16 cellular contexts compared by ENCODE assay signal in the genomic region with DNA sequence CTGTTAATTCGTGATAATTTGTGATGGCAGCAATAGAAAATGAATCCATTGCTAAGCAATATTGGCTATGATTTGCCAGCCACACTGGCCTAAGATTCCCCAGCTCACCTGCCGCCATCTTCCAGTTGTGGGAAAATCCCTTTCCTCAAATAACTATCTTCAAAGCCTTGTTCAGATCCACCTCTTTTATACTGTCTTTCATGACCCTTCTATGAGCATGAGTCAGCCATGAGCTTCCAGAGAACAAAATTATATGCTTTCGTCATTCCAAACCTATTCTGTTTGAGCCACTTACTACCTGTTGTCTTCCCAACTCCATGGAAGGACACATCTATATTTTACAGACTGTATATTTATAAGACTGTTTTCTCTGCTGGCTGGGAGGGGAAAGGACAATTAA. TPM values are rescaled to one million over a fixed set of nuclear protein-coding genes. Genes with fewer than 3 reads are reported as not detected.
DNase-seq lines count a peak whose midpoint lies in the region; TF ChIP-seq lines count a peak whose summit lies in the region.
"Had no signal": no experiment of that assay in that cellular context is flagged by ENCODE, and none has a peak within 500 bp of the region (broad histone marks: within the 10 kb centered on the region; RNA-seq: fewer than 3 reads in every experiment).

No MANE protein-coding gene starts in this region.

- H3K27me3 Mint-ChIP-seq in nephron (ENCODE audit: low read depth) (no peaks in the 10 kb centered on the region), progenitor cell of endocrine pancreas (peaks cover 3% of the 10 kb centered on the region)

- DNase-seq in M059J (ENCODE audit: low read depth) (peak; percentile 23), SW480 (ENCODE audit: low spot score) (peak; percentile 27), progenitor cell of endocrine pancreas (ENCODE audit: low spot score, unreplicated experiment) (no peak), HUDEP-2 (lab: John Stamatoyannopoulos, UW; ENCODE audit: unreplicated experiment in 76 of 76) (no peak), GM03348 (ENCODE audit: low spot score) (no peak)
- DNase-seq in stimulated activated CD8-positive, alpha-beta memory T cell treated with anti-CD3 and anti-CD28 coated beads, Interleukin-4, amount 100 ng/mL, for 48 hours: no peak
- DNase-seq: ACHN; C1 segment of cervical spinal cord; Calu3; CD4-positive, alpha-beta T cell; DMS 273 treated with DMSO at 0.1 percent for 48 hours; H7 had no signal

- no peak overlapping the region for H3K4me3 Mint-ChIP-seq in nephron
- no peak overlapping the region for H3K4me3 Mint-ChIP-seq in progenitor cell of endocrine pancreas (ENCODE audit: low read depth)
- H3K4me3 Mint-ChIP-seq: B cell; CD4-positive, alpha-beta T cell; GM23338; IgD-negative memory B cell had no signal

- H3K9me3 Mint-ChIP-seq in nephron (no peaks in the 10 kb centered on the region), progenitor cell of endocrine pancreas (ENCODE audit: low read depth) (no peaks in the 10 kb centered on the region)

- TF ChIP-seq CTCF in nephron (IDR thresholded peaks at IDR 0.05; ENCODE audit: unreplicated experiment in 3 of 3): no peak
- TF ChIP-seq CTCF in progenitor cell of endocrine pancreas (IDR thresholded peaks at IDR 0.05; ENCODE audit: unreplicated experiment): no peak

- H3K4me1 Mint-ChIP-seq in nephron (peaks cover 21% of the 10 kb centered on the region), progenitor cell of endocrine pancreas (ENCODE audit: low read depth) (peaks cover 5% of the 10 kb centered on the region)
- H3K4me1 Mint-ChIP-seq: B cell, GM23338, IgD-negative memory B cell had no signal

- peak overlapping the region in 2 of 3 experiments; percentile 26 to 54 for H3K27ac Mint-ChIP-seq in nephron
- H3K27ac Mint-ChIP-seq in progenitor cell of endocrine pancreas: no peak overlapping the region
- H3K27ac Mint-ChIP-seq: B cell; CD4-positive, alpha-beta T cell; GM23338; IgD-negative memory B cell had no signal

- H3K36me3 Mint-ChIP-seq in nephron (ENCODE audit: low read depth) (no peaks in the 10 kb centered on the region), progenitor cell of endocrine pancreas (ENCODE audit: insufficient read depth) (no peaks in the 10 kb centered on the region)
- H3K36me3 Mint-ChIP-seq: IgD-negative memory B cell had no signal

RNA-seq across cellular contexts. Expression of gene PRSS23, which starts 25.0 kb away (rescaled TPM):
- total RNA-seq in M059J (2014; rRNA removed; shearing (Covaris generic)): 474 and 507 TPM in 2 replicates
- 31.6 and 34.5 TPM in 2 replicates for total RNA-seq in progenitor cell of endocrine pancreas
- total RNA-seq: B cell had no signal

Comparison
In these comparisons a context has a peak if more than half of its experiments do, and no peak if none do; other contexts are left out.
1. DNase-seq: peak in M059J (single experiment) and SW480 (single experiment); none in progenitor cell of endocrine pancreas (single experiment), HUDEP-2 (0 of 76), GM03348 (single experiment) and stimulated activated CD8-positive, alpha-beta memory T cell treated with anti-CD3 and anti-CD28 coated beads, Interleukin-4, amount 100 ng/mL, for 48 hours (single experiment).
2. RNA of gene PRSS23, which starts 25.0 kb away (total RNA-seq): 474 to 507 TPM in M059J; 31.6 to 34.5 TPM in progenitor cell of endocrine pancreas; every median in the first group is over 10 times any median in the second.